ENCODE assay signal across 1 cellular context in genomic region chr2:44551001-44551400, GRCh38.
TF ChIP-seq lines count a peak whose summit lies in the region.

No MANE protein-coding gene starts in this region.

TF ChIP-seq in GM23338, 12 proteins besides CTCF, POLR2A, EP300 and RAD21 (continued from another document):
- no peak for TF ChIP-seq REST (IDR thresholded peaks at IDR 0.05; ENCODE audit: unreplicated experiment)
TF ChIP-seq in GM23338: peak in this region for 0.
